Comparison of ENCODE assay signal across 12 cellular contexts in genomic region chr5:10579537-10580521, GRCh38.
DNase-seq lines count a peak whose midpoint lies in the region; ATAC-seq and TF ChIP-seq lines count a peak whose summit lies in the region.
"Had no signal": no experiment of that assay in that cellular context is flagged by ENCODE, and none has a peak within 500 bp of the region (broad histone marks: within the 10 kb centered on the region; RNA-seq: fewer than 3 reads in every experiment).

No MANE protein-coding gene starts in this region.

- no peak overlapping the region for H3K27ac ChIP-seq in HEK293 (ENCODE audit: extremely low read depth, low read depth, low read length)
- H3K27ac ChIP-seq: transverse colon had no signal

- H3K27ac Mint-ChIP-seq in stimulated activated naive B cell treated with anti-CD40 and anti-IgM and Interleukin-4, amounts not matched to agents 10 μg/mL and 1 μg/mL and 100 μg/mL, for 72 hours = peak overlapping the region; percentile 95

- H3K4me3 Mint-ChIP-seq in stimulated activated naive B cell treated with anti-CD40 and anti-IgM and Interleukin-4, amounts not matched to agents 10 μg/mL and 1 μg/mL and 100 μg/mL, for 72 hours = peak overlapping the region; percentile 74 to 81
- H3K4me3 Mint-ChIP-seq: activated T-helper 1 cell treated with anti-CD3 and anti-CD28 coated beads, Interleukin-12 subunit alpha, Interleukin-12 subunit beta, Interleukin-2, Interleukin-4 antibody, amounts not matched to agents 30 ng/mL and 10 ng/mL and 1 ng/mL, durations not matched to agents 14 hours and 24 hours and 36 hours; H9 had no signal

- H3K9me3 Mint-ChIP-seq in stimulated activated naive B cell treated with anti-CD40 and anti-IgM and Interleukin-4, amounts not matched to agents 10 μg/mL and 1 μg/mL and 100 μg/mL, for 72 hours = peaks cover 1 to 3% of the 10 kb centered on the region in 2 donors
- H3K9me3 Mint-ChIP-seq: activated T-helper 1 cell treated with anti-CD3 and anti-CD28 coated beads, Interleukin-12 subunit alpha, Interleukin-12 subunit beta, Interleukin-2, Interleukin-4 antibody, amounts not matched to agents 30 ng/mL and 10 ng/mL and 1 ng/mL, durations not matched to agents 14 hours and 24 hours and 36 hours; H9 had no signal

- H3K4me3 ChIP-seq in HEK293 (ENCODE audit: low read depth, low read length) = no peak overlapping the region
- H3K4me3 ChIP-seq: transverse colon had no signal

- peaks cover 74 to 97% of the 10 kb centered on the region in 2 donors for H3K4me1 Mint-ChIP-seq in stimulated activated naive B cell treated with anti-CD40 and anti-IgM and Interleukin-4, amounts not matched to agents 10 μg/mL and 1 μg/mL and 100 μg/mL, for 72 hours

- POLR2A ChIA-PET in HEK293 (lab: Yijun Ruan, JAX) = no interaction called here

- CTCF ChIA-PET in HEK293 (lab: Yijun Ruan, JAX) = interaction anchor here (0.6 to 1.1 kb wide), 2 partner anchors 48 to 50 kb away, joined by 4 read pairs; no protein-coding TSS in a partner anchor

- H3K36me3 ChIP-seq in HEK293 (ENCODE audit: control insufficient read depth in 2 of 2, insufficient read depth in 1 of 2, low read length in 2 of 2) = no peaks in the 10 kb centered on the region
- H3K36me3 ChIP-seq: transverse colon had no signal

- peak; percentile 43 for DNase-seq in activated CD8-positive, alpha-beta memory T cell treated with anti-CD3 and anti-CD28 coated beads for 24 hours
- no peak for DNase-seq in activated CD8-positive, alpha-beta memory T cell treated with anti-CD3 and anti-CD28 coated beads, Interleukin-2, amount 50 U/mL, for 4 hours
- DNase-seq in NCI-H2227 (lab: John Stamatoyannopoulos, UW; ENCODE audit: unreplicated experiment) (peak; percentile 76), iPS-NIHi7 (ENCODE audit: extremely low spot score) (no peak)
- DNase-seq in stimulated activated naive B cell treated with anti-CD40 and anti-IgM and Interleukin-4, amounts not matched to agents 10 μg/mL and 1 μg/mL and 100 μg/mL, for 72 hours = no peak
- DNase-seq: H9, NCI-H510A, transverse colon had no signal

- H3K9me3 ChIP-seq in HEK293 (ENCODE audit: control insufficient read depth, insufficient read depth, low read depth, low read length) = no peaks in the 10 kb centered on the region
- H3K9me3 ChIP-seq: transverse colon had no signal

- TF ChIP-seq CTCF in HEK293 (tag by site-specific recombination; IDR thresholded peaks at IDR 0.05) = no peak

- H3K36me3 Mint-ChIP-seq in stimulated activated naive B cell treated with anti-CD40 and anti-IgM and Interleukin-4, amounts not matched to agents 10 μg/mL and 1 μg/mL and 100 μg/mL, for 72 hours = peaks cover 62 to 78% of the 10 kb centered on the region in 2 donors

- ATAC-seq in stimulated activated naive B cell treated with anti-CD40 and anti-IgM and Interleukin-4, amounts not matched to agents 10 μg/mL and 1 μg/mL and 100 μg/mL, for 72 hours (replicated peaks) = peak; percentile 56 to 63
- ATAC-seq in HG03045 (IDR thresholded peaks at IDR 0.05; ENCODE audit: unreplicated experiment) (no peak), GM21515 (IDR thresholded peaks at IDR 0.05; ENCODE audit: unreplicated experiment) (no peak)

- peaks cover 19% of the 10 kb centered on the region for H3K4me1 ChIP-seq in HEK293 (ENCODE audit: control insufficient read depth, insufficient read depth, low read length)

- H3K27me3 Mint-ChIP-seq in stimulated activated naive B cell treated with anti-CD40 and anti-IgM and Interleukin-4, amounts not matched to agents 10 μg/mL and 1 μg/mL and 100 μg/mL, for 72 hours = no peaks in the 10 kb centered on the region

TF ChIP-seq in HEK293, 187 proteins besides CTCF, POLR2A, EP300 and RAD21 (continues in another document):
- no peak for TF ChIP-seq HIC1 (tag by site-specific recombination; IDR thresholded peaks at IDR 0.05)
- no peak for TF ChIP-seq ZNF274 (IDR thresholded peaks at IDR 0.05; ENCODE audit: low read length)
- TF ChIP-seq ZNF274 (tag by site-specific recombination; IDR thresholded peaks at IDR 0.05; ENCODE audit: borderline replicate concordance) = no peak
- TF ChIP-seq ZNF677 (tag by site-specific recombination; IDR thresholded peaks at IDR 0.05) = no peak
- no peak for TF ChIP-seq ZNF24 (tag by site-specific recombination; IDR thresholded peaks at IDR 0.05)
- TF ChIP-seq TCF7L2 (IDR thresholded peaks at IDR 0.05; ENCODE audit: borderline replicate concordance, low read depth, low read length) = no peak
- no peak for TF ChIP-seq ZNF404 (tag by site-specific recombination; IDR thresholded peaks at IDR 0.05)
- TF ChIP-seq ZNF37A (tag by site-specific recombination; IDR thresholded peaks at IDR 0.05) = no peak
- no peak for TF ChIP-seq ZBTB6 (tag by site-specific recombination; IDR thresholded peaks at IDR 0.05)
- TF ChIP-seq KLF8 (tag by site-specific recombination; IDR thresholded peaks at IDR 0.05) = no peak
- no peak for TF ChIP-seq KLF17 (tag by site-specific recombination; IDR thresholded peaks at IDR 0.05)
- no peak for TF ChIP-seq INSM2 (tag by site-specific recombination; IDR thresholded peaks at IDR 0.05)
- 0 out of 2 replicates have a peak, but pooled peaks have one; percentile 42 for TF ChIP-seq KLF1 (tag by site-specific recombination; IDR thresholded peaks at IDR 0.05)
- TF ChIP-seq ZNF580 (tag by site-specific recombination; IDR thresholded peaks at IDR 0.05) = no peak
- 0 out of 2 replicates have a peak, but pooled peaks have one; percentile 29 for TF ChIP-seq GLIS2 (tag by site-specific recombination; IDR thresholded peaks at IDR 0.05)
- no peak for TF ChIP-seq ZNF132 (tag by site-specific recombination; IDR thresholded peaks at IDR 0.05; ENCODE audit: borderline replicate concordance)
- no peak for TF ChIP-seq BCL11A (tag by site-specific recombination; IDR thresholded peaks at IDR 0.05; ENCODE audit: low read depth)
- TF ChIP-seq ZSCAN18 (tag by site-specific recombination; IDR thresholded peaks at IDR 0.05) = no peak
- TF ChIP-seq ZNF184 (tag by site-specific recombination; IDR thresholded peaks at IDR 0.05) = no peak

Comparison
In these comparisons a context has a peak if more than half of its experiments do, and no peak if none do; other contexts are left out.
1. DNase-seq: peak in activated CD8-positive, alpha-beta memory T cell treated with anti-CD3 and anti-CD28 coated beads for 24 hours (single experiment) and NCI-H2227 (single experiment); none in activated CD8-positive, alpha-beta memory T cell treated with anti-CD3 and anti-CD28 coated beads, Interleukin-2, amount 50 U/mL, for 4 hours (single experiment), stimulated activated naive B cell treated with anti-CD40 and anti-IgM and Interleukin-4, amounts not matched to agents 10 μg/mL and 1 μg/mL and 100 μg/mL, for 72 hours (single experiment) and iPS-NIHi7 (single experiment).
2. ATAC-seq: peak in stimulated activated naive B cell treated with anti-CD40 and anti-IgM and Interleukin-4, amounts not matched to agents 10 μg/mL and 1 μg/mL and 100 μg/mL, for 72 hours (2 of 2); none in HG03045 (single experiment) and GM21515 (single experiment).